ENCODE assay signal across 8 cellular contexts in genomic region chr19:39481676-39482075, GRCh38. TPM values are rescaled to one million over a fixed set of nuclear protein-coding genes. Genes with fewer than 3 reads are reported as not detected.
DNase-seq lines count a peak whose midpoint lies in the region; ATAC-seq and TF ChIP-seq lines count a peak whose summit lies in the region.

No MANE protein-coding gene starts in this region.

- H3K27ac ChIP-seq in DND-41 (ENCODE audit: low read length) (peak overlapping the region; percentile 69), RWPE1 (peak overlapping the region; percentile 78), esophagus muscularis mucosa (replicated peaks in 1 of 4) (peak overlapping the region in 1 of 4 donors; percentile 77), parathyroid adenoma (no peak overlapping the region)

- POLR2A ChIA-PET in RWPE1 (lab: Yijun Ruan, JAX; ENCODE audit: low non-redundant PET) = no interaction called here

- H3K36me3 ChIP-seq in DND-41 (ENCODE audit: insufficient read depth, low read length) = peaks cover 35% of the 10 kb centered on the region
- H3K36me3 ChIP-seq in esophagus muscularis mucosa = peaks cover 23 to 47% (median 36%) of the 10 kb centered on the region in 4 donors
- no peaks in the 10 kb centered on the region for H3K36me3 ChIP-seq in parathyroid adenoma (ENCODE audit: control insufficient read depth, insufficient read depth, low read length)

- peak overlapping the region; percentile 73 for H3K9ac ChIP-seq in DND-41 (ENCODE audit: low read depth, low read length)
- H3K9ac ChIP-seq in parathyroid adenoma = no peak overlapping the region

- CTCF ChIA-PET in RWPE1 (lab: Yijun Ruan, JAX) = no interaction called here

- DNase-seq in DND-41 (no peak), RWPE1 (ENCODE audit: low spot score) (no peak), esophagus muscularis mucosa (ENCODE audit: extremely low spot score) (no peak), anterior cingulate cortex (lab: John Stamatoyannopoulos, UW) (no peak), mesenteric fat pad (ENCODE audit: low spot score) (no peak)

- no peak for TF ChIP-seq CTCF in DND-41 (IDR thresholded peaks at IDR 0.05; ENCODE audit: borderline replicate concordance, extremely low read depth, low read length, poor library complexity, severe bottlenecking)
- TF ChIP-seq CTCF in RWPE1 (conservative IDR thresholded peaks at IDR 0.05; ENCODE audit: low read depth) = no peak
- TF ChIP-seq CTCF in esophagus muscularis mucosa (IDR thresholded peaks at IDR 0.05) = no peak
- TF ChIP-seq CTCF in parathyroid adenoma (IDR thresholded peaks at IDR 0.05) = no peak

- peaks cover under 1% of the 10 kb centered on the region; the same call in 1 of the 2 replicates for H4K20me1 ChIP-seq in DND-41 (ENCODE audit: insufficient read depth, low read length)

- intact Hi-C loops in esophagus muscularis mucosa (cut with DNase I) = no loop called here

- H3K27me3 ChIP-seq in DND-41 (ENCODE audit: insufficient read depth, low read length, poor library complexity) = no peaks in the 10 kb centered on the region
- no peaks in the 10 kb centered on the region for H3K27me3 ChIP-seq in esophagus muscularis mucosa
- H3K27me3 ChIP-seq in parathyroid adenoma (ENCODE audit: control insufficient read depth, insufficient read depth, low read length) = no peaks in the 10 kb centered on the region

- H2AFZ ChIP-seq in DND-41 (ENCODE audit: low read depth, low read length) (peak overlapping the region; percentile 70; the same call in 1 of the 2 replicates), parathyroid adenoma (peak overlapping the region; percentile 99)

- peak overlapping the region; percentile 71 for H3K4me2 ChIP-seq in DND-41 (ENCODE audit: insufficient read depth, low read length)
- peak overlapping the region; percentile 76 for H3K4me2 ChIP-seq in parathyroid adenoma (ENCODE audit: low read length)

- H3K4me3 ChIP-seq in DND-41 (ENCODE audit: low read depth in 1 of 2, low read length in 2 of 2) = peak overlapping the region; percentile 42 to 68; a peak in 3 of 4 replicates
- peak overlapping the region; percentile 66 to 97 (median 82) for H3K4me3 ChIP-seq in esophagus muscularis mucosa
- peak overlapping the region; percentile 90 for H3K4me3 ChIP-seq in parathyroid adenoma (ENCODE audit: low read depth, low read length)

- peaks cover 25% of the 10 kb centered on the region for H3K4me1 ChIP-seq in DND-41 (ENCODE audit: insufficient read depth, low read length)
- H3K4me1 ChIP-seq in esophagus muscularis mucosa = peaks cover 15 to 32% (median 18%) of the 10 kb centered on the region in 4 donors
- peaks cover 7% of the 10 kb centered on the region for H3K4me1 ChIP-seq in parathyroid adenoma

- whole genome bisulfite sequencing in esophagus muscularis mucosa = 78% methylated on average over 5 of the region's 11 CpGs

- TF ChIP-seq EP300 in esophagus muscularis mucosa (IDR thresholded peaks at IDR 0.05) = no peak

- no peaks in the 10 kb centered on the region for H3K9me3 ChIP-seq in DND-41 (ENCODE audit: insufficient read depth, low read length, severe bottlenecking)
- no peaks in the 10 kb centered on the region for H3K9me3 ChIP-seq in esophagus muscularis mucosa
- H3K9me3 ChIP-seq in parathyroid adenoma (ENCODE audit: control insufficient read depth, low read length) = no peaks in the 10 kb centered on the region

- peaks cover 31% of the 10 kb centered on the region for H3K79me2 ChIP-seq in DND-41 (ENCODE audit: insufficient read depth, low read length)
- peaks cover 18% of the 10 kb centered on the region for H3K79me2 ChIP-seq in parathyroid adenoma

- no peak for TF ChIP-seq POLR2A in esophagus muscularis mucosa (IDR thresholded peaks at IDR 0.05; ENCODE audit: low read depth)

- ATAC-seq in DND-41 (ENCODE audit: insufficient read depth, low read depth) (no peak), HG02981 (IDR thresholded peaks at IDR 0.05; ENCODE audit: unreplicated experiment) (no peak), GM21381 (IDR thresholded peaks at IDR 0.05; ENCODE audit: unreplicated experiment) (no peak)

RNA-seq across cellular contexts. Expression of gene TIMM50, which starts 1.0 kb away (rescaled TPM):
- total RNA-seq in esophagus muscularis mucosa (10 to 100 TPM; 36.1 to 58.0 (median 51.3) TPM), mesenteric fat pad (58.4 TPM)

RNA-seq across cellular contexts. Expression of gene DLL3, which starts 17.1 kb away (rescaled TPM):
- not detected for total RNA-seq in esophagus muscularis mucosa
- total RNA-seq in mesenteric fat pad = not detected

RNA-seq across cellular contexts. Expression of gene SELENOV, which starts 33.3 kb away (rescaled TPM):
- total RNA-seq in esophagus muscularis mucosa = not detected
- not detected for total RNA-seq in mesenteric fat pad

RNA-seq across cellular contexts. Expression of gene SUPT5H, which starts 36.3 kb away (rescaled TPM):
- total RNA-seq in esophagus muscularis mucosa (100 to 1,000 TPM in 1 of 4 donors, 10 to 100 TPM in 3; 87.6 to 101 (median 91.5) TPM), mesenteric fat pad (84.5 TPM)

RNA-seq across cellular contexts. Expression of gene RPS16, which starts 45.9 kb away (rescaled TPM):
- total RNA-seq in esophagus muscularis mucosa = 1,000 to 10,000 TPM; 1,316 to 2,441 (median 1,971) TPM
- total RNA-seq in mesenteric fat pad = 1,454 TPM
